In genomic region chr3:28267984-28268849, GRCh38 we compare ENCODE assay signal across 20 cellular contexts. TPM values are rescaled to one million over a fixed set of nuclear protein-coding genes. Genes with fewer than 3 reads are reported as not detected.
DNase-seq lines count a peak whose midpoint lies in the region; ATAC-seq and TF ChIP-seq lines count a peak whose summit lies in the region.
"Had no signal": no experiment of that assay in that cellular context is flagged by ENCODE, and none has a peak within 500 bp of the region (broad histone marks: within the 10 kb centered on the region; RNA-seq: fewer than 3 reads in every experiment).

No MANE protein-coding gene starts in this region.

- H3K27ac ChIP-seq in right cardiac atrium (ENCODE audit: low read length) (no peak overlapping the region), foreskin keratinocyte (no peak overlapping the region), transverse colon (peak overlapping the region in 2 of 4 donors; percentile 9 to 29)
- H3K27ac ChIP-seq: coronary artery had no signal

- TF ChIP-seq POLR2A in transverse colon (IDR thresholded peaks at IDR 0.05): no peak

- TF ChIP-seq EP300 in transverse colon (IDR thresholded peaks at IDR 0.05; ENCODE audit: low read depth): no peak

- in situ Hi-C loops in SK-MEL-5 (cut with HindIII; ENCODE audit: low pct_unique_long_range_greater_than_20kb, low sequenced_read_pairs) (no loop called here), transverse colon (cut with MboI; ENCODE audit: low pct_ligation_motif_present in 1 of 4, low pct_unique_long_range_greater_than_20kb in 1 of 4, low sequenced_read_pairs in 3 of 4) (no loop called here)

- no peak for DNase-seq in Right ventricle myocardium superior
- DNase-seq in right cardiac atrium: no peak
- DNase-seq in SK-MEL-5 (ENCODE audit: low read depth, low spot score): peak; percentile 2
- no peak for DNase-seq in foreskin keratinocyte
- peak; percentile 21 for DNase-seq in transverse colon
- DNase-seq in DMS79 treated with DMSO at 0.1 percent for 48 hours (lab: John Stamatoyannopoulos, UW): no peak
- DNase-seq: activated CD4-positive, alpha-beta memory T cell treated with anti-CD3 and anti-CD28 coated beads for 36 hours; activated naive CD4-positive, alpha-beta T cell treated with anti-CD3 and anti-CD28 coated beads, Interleukin-2, amount 50 U/mL, for 16 hours; activated T-cell treated with anti-CD3 and anti-CD28 coated beads, Interleukin-2, amount 50 U/mL, for 24 hours; CD8-positive, alpha-beta memory T cell; DND-41; Karpas-422; naive B cell; NCI-H1436; NCI-H82; RPMI8226; stimulated activated CD4-positive, alpha-beta T cell treated with anti-CD3 and anti-CD28 coated beads, Interleukin-2, amount 100 ng/mL, for 48 hours had no signal

- H3K36me3 ChIP-seq in transverse colon: peaks cover 0 to 19% (median 10%) of the 10 kb centered on the region in 4 donors

- H3K27me3 ChIP-seq in right cardiac atrium (ENCODE audit: control insufficient read depth, insufficient read depth) (no peaks in the 10 kb centered on the region), foreskin keratinocyte (no peaks in the 10 kb centered on the region), transverse colon (no peaks in the 10 kb centered on the region)

- 56% methylated on average over 5 of the region's 5 CpGs for WGBS in right cardiac atrium
- 50 to 69% methylated on average over 2 to 5 of the region's 5 CpGs for WGBS in transverse colon (ENCODE audit: low coverage in 1 of 2), 2 donors

- H3K4me1 ChIP-seq in right cardiac atrium (ENCODE audit: control insufficient read depth, insufficient read depth, low read length) (no peaks in the 10 kb centered on the region), foreskin keratinocyte (no peaks in the 10 kb centered on the region), transverse colon (peaks cover 0 to 12% (median 3%) of the 10 kb centered on the region in 4 donors)

- TF ChIP-seq CTCF in foreskin keratinocyte (conservative IDR thresholded peaks at IDR 0.05) (peak; percentile 11), transverse colon (IDR thresholded peaks at IDR 0.05) (peak in 1 of 5 experiments; percentile 12)

- H3K9me3 ChIP-seq in right cardiac atrium (ENCODE audit: control insufficient read depth, low read length): no peaks in the 10 kb centered on the region
- H3K9me3 ChIP-seq in transverse colon: peaks cover 4 to 6% of the 10 kb centered on the region in 2 donors

- H3K4me3 ChIP-seq in right cardiac atrium (ENCODE audit: low read length) (no peak overlapping the region), transverse colon (no peak overlapping the region)
- H3K4me3 ChIP-seq: coronary artery had no signal

- intact Hi-C loops in Right ventricle myocardium superior (cut with DNase I) (no loop called here), right cardiac atrium (cut with DNase I) (no loop called here), transverse colon (cut with DNase I; ENCODE audit: low total_unique reads) (no loop called here)

- peak; percentile 69 for ATAC-seq in Right ventricle myocardium superior (ENCODE audit: poor library complexity)
- no peak for ATAC-seq in right cardiac atrium
- ATAC-seq in foreskin keratinocyte: no peak
- no peak for ATAC-seq in HG03565 (IDR thresholded peaks at IDR 0.05; ENCODE audit: unreplicated experiment)
- ATAC-seq in GM18867 (IDR thresholded peaks at IDR 0.05; ENCODE audit: unreplicated experiment): no peak

RNA-seq across cellular contexts. Expression of gene CMC1, which starts 26.8 kb away (rescaled TPM):
- 33.7 TPM for total RNA-seq in Right ventricle myocardium superior
- total RNA-seq in right cardiac atrium: 10 to 100 TPM; 25.8 to 45.4 (median 32.2) TPM
- polyA plus RNA-seq in right cardiac atrium: 136 TPM
- 18.8 and 21.3 TPM in 2 replicates for total RNA-seq in SK-MEL-5 (2014; rRNA removed; shearing (Covaris generic))
- 23.6 and 32.8 TPM in 2 replicates for polyA plus RNA-seq in SK-MEL-5 (2015; cell fraction: cytosol; rRNA removed)
- polyA plus RNA-seq in SK-MEL-5 (2015; cell fraction: nucleus; rRNA removed): 24.8 and 29.2 TPM in 2 replicates
- total RNA-seq in foreskin keratinocyte: 27.2 and 29.1 TPM in 2 replicates
- 47.3 and 48.4 TPM in 2 replicates for polyA plus RNA-seq in foreskin keratinocyte
- 10 to 100 TPM in 2 of 4 donors, 1 to 10 TPM in 1, under 1 TPM in 1; 0.20 to 15.2 (median 10.7) TPM for total RNA-seq in transverse colon

Comparison
In these comparisons a context has a peak if more than half of its experiments do, and no peak if none do; other contexts are left out.
1. DNase-seq: peak in SK-MEL-5 (single experiment) and transverse colon (single experiment); none in Right ventricle myocardium superior (single experiment), right cardiac atrium (0 of 3), foreskin keratinocyte (0 of 2) and DMS79 treated with DMSO at 0.1 percent for 48 hours (single experiment).